Comparison of ENCODE assay signal across 8 cellular contexts in the genomic region with DNA sequence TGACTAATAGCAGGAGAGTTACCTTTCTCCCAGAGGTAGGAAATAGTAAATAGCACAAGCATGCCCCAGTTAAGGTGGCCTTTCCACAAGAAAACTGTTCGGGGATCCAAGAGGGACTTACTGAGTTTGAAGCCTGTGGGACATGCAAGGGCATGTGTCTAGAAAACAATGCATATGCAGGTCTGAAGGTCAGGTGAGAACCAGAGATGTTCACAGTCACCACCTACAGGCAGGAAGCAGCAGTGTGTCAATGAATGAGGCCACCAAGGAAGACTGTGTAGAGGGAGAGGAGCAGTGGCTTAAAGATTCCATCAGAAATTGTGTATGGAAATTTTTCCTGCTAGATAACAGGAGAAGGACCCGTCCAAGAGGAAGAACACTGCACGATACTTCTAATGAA.
DNase-seq lines count a peak whose midpoint lies in the region; ATAC-seq and TF ChIP-seq lines count a peak whose summit lies in the region.

No MANE protein-coding gene starts in this region.

- no peaks in the 10 kb centered on the region for H3K9me3 Mint-ChIP-seq in activated T-cell treated with anti-CD3 and anti-CD28 coated beads, Interleukin-2, amount 50 U/mL, for 4 hours

- H3K27ac ChIP-seq in SK-N-SH (ENCODE audit: low read depth in 2 of 2, low read length in 1 of 2): peak overlapping the region in 1 of 2 experiments; percentile 31; a peak in 1 of 4 replicates

- no peak overlapping the region for H3K9ac ChIP-seq in SK-N-SH

- H2AFZ ChIP-seq in SK-N-SH (ENCODE audit: low read depth): no peak overlapping the region

- peaks cover 49% of the 10 kb centered on the region for H4K20me1 ChIP-seq in SK-N-SH (ENCODE audit: insufficient read depth)

- peaks cover 77 to 86% of the 10 kb centered on the region in 2 experiments for H3K36me3 ChIP-seq in SK-N-SH (replicated peaks in 1 of 2; ENCODE audit: control insufficient read depth in 1 of 2, insufficient read depth in 2 of 2, low read length in 1 of 2)

- H3K79me2 ChIP-seq in SK-N-SH (ENCODE audit: insufficient read depth): peaks cover 100% of the 10 kb centered on the region

- no peak overlapping the region for H3K4me3 ChIP-seq in SK-N-SH (ENCODE audit: low read depth in 2 of 2, low read length in 1 of 2)

- peak; percentile 32 for DNase-seq in GM10266 (ENCODE audit: extremely low spot score)
- DNase-seq in SK-N-SH: no peak
- DNase-seq in left colon: no peak
- DNase-seq in foreskin melanocyte: no peak
- no peak for DNase-seq in NCI-H345 treated with DMSO at 0.1 percent for 48 hours (lab: John Stamatoyannopoulos, UW; ENCODE audit: unreplicated experiment)
- no peak for DNase-seq in activated T-cell treated with anti-CD3 and anti-CD28 coated beads, Interleukin-2, amount 50 U/mL, for 4 hours

- intact Hi-C loops in left colon (cut with DNase I, micrococcal nuclease): no loop called here

- CTCF ChIA-PET in SK-N-SH (lab: Yijun Ruan, JAX): interaction anchor here (1.0 kb wide), 1 partner anchor 211 kb away, joined by 4 read pairs; no protein-coding TSS in a partner anchor

- peak; percentile 50 for TF ChIP-seq RAD21 in SK-N-SH (IDR thresholded peaks at IDR 0.05; ENCODE audit: low read length)

- H3K4me2 ChIP-seq in SK-N-SH: no peak overlapping the region

- TF ChIP-seq CTCF in GM10266 (IDR thresholded peaks at IDR 0.05; ENCODE audit: control insufficient read depth, insufficient read depth, low read depth, missing control alignments) (peak; percentile 46), SK-N-SH (IDR thresholded peaks at IDR 0.05) (peak; percentile 48)

- TF ChIP-seq EP300 in SK-N-SH (IDR thresholded peaks at IDR 0.05; ENCODE audit: borderline replicate concordance in 1 of 2, low read depth in 1 of 2, low read length in 1 of 2): no peak

- ATAC-seq in GM21825 (IDR thresholded peaks at IDR 0.05; ENCODE audit: unreplicated experiment): peak; percentile 49
- peak; percentile 66 for ATAC-seq in left colon
- no peak for ATAC-seq in HG03571 (IDR thresholded peaks at IDR 0.05; ENCODE audit: unreplicated experiment)
- no peak for ATAC-seq in activated T-cell treated with anti-CD3 and anti-CD28 coated beads, Interleukin-2, amount 50 U/mL, for 4 hours

- POLR2A ChIA-PET in SK-N-SH (lab: Yijun Ruan, JAX): no interaction called here

- H3F3A ChIP-seq in SK-N-SH (replicated peaks; ENCODE audit: insufficient read depth): peaks cover 26% of the 10 kb centered on the region

- no peaks in the 10 kb centered on the region for H3K9me3 ChIP-seq in SK-N-SH

- H3K27me3 ChIP-seq in SK-N-SH (ENCODE audit: insufficient read depth): no peaks in the 10 kb centered on the region

- no peaks in the 10 kb centered on the region for H3K27me3 Mint-ChIP-seq in activated T-cell treated with anti-CD3 and anti-CD28 coated beads, Interleukin-2, amount 50 U/mL, for 4 hours (ENCODE audit: low read depth)

- WGBS in SK-N-SH (ENCODE audit: low lambda C conversion rate): 89% methylated on average over 3 of the region's 3 CpGs

- H3K4me3 Mint-ChIP-seq in activated T-cell treated with anti-CD3 and anti-CD28 coated beads, Interleukin-2, amount 50 U/mL, for 4 hours: no peak overlapping the region

- H3K36me3 Mint-ChIP-seq in activated T-cell treated with anti-CD3 and anti-CD28 coated beads, Interleukin-2, amount 50 U/mL, for 4 hours (ENCODE audit: insufficient read depth): peaks cover 6% of the 10 kb centered on the region

- H3K9me2 ChIP-seq in SK-N-SH: no peaks in the 10 kb centered on the region

- H3K4me1 ChIP-seq in SK-N-SH (ENCODE audit: control insufficient read depth in 1 of 2, insufficient read depth in 2 of 2, low read depth in 1 of 2, low read length in 1 of 2): peaks cover 0 to 7% of the 10 kb centered on the region in 2 experiments; a peak in 3 of 4 replicates

- H3K4me1 Mint-ChIP-seq in activated T-cell treated with anti-CD3 and anti-CD28 coated beads, Interleukin-2, amount 50 U/mL, for 4 hours (ENCODE audit: low read depth): no peaks in the 10 kb centered on the region

TF ChIP-seq in SK-N-SH, 30 proteins besides CTCF, POLR2A, EP300 and RAD21:
- TF ChIP-seq SMC3 (IDR thresholded peaks at IDR 0.05; ENCODE audit: low read depth, low read length) (peak; percentile 16; the same call in 1 of the 2 replicates), NFIC (IDR thresholded peaks at IDR 0.05; ENCODE audit: borderline replicate concordance) (no peak)

Comparison
In these comparisons a context has a peak if more than half of its experiments do, and no peak if none do; other contexts are left out.
1. ATAC-seq: peak in GM21825 (single experiment) and left colon (single experiment); none in HG03571 (single experiment) and activated T-cell treated with anti-CD3 and anti-CD28 coated beads, Interleukin-2, amount 50 U/mL, for 4 hours (0 of 2).